ENCODE assay signal across 8 cellular contexts in the genomic region with DNA sequence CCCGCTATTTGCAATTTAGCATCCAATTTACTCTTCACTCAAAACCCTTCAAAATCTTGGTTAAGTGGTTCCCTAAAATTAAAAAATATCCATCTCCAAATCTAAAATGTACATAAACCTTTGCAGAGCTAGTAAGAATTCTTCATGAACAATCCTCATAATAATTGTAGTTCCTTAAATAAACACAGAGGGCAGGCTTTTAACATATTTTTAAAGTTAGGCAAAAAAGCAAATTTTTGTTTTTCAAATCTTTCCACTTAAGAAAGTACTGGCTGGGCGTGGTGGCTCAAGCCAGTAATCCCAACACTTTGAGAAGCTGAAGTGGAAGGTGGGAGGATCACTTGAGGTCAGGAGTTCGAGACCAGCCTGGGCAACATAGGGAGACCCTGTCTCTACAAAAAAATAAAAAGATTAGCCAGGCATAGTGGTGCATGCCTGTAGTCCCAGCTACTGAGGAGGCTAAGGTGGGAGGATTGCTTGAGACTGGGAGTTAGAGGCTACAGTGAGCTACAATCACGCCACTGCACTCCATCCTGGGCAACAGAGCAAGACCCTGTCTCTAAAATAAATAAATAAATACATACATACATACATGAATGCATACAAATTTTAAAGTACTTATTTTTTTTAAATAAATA. TPM values are rescaled to one million over a fixed set of nuclear protein-coding genes. Genes with fewer than 3 reads are reported as not detected.
DNase-seq lines count a peak whose midpoint lies in the region; ATAC-seq and TF ChIP-seq lines count a peak whose summit lies in the region.

No MANE protein-coding gene starts in this region.

- H3K4me1 Mint-ChIP-seq in IgD-negative memory B cell (peaks cover 3 to 6% (median 4%) of the 10 kb centered on the region in 3 donors), memory B cell (peaks cover 3% of the 10 kb centered on the region)

- H3K9me3 Mint-ChIP-seq in IgD-negative memory B cell = no peaks in the 10 kb centered on the region
- no peaks in the 10 kb centered on the region for H3K9me3 Mint-ChIP-seq in memory B cell

- peaks cover 24% of the 10 kb centered on the region for H3K4me1 ChIP-seq in body of pancreas

- DNase-seq in CD1c-positive myeloid dendritic cell (ENCODE audit: extremely low spot score) (peak; percentile 30), body of pancreas (no peak), memory B cell (ENCODE audit: low spot score in 2 of 2) (no peak), NK-92 (lab: John Stamatoyannopoulos, UW; ENCODE audit: unreplicated experiment) (no peak), UCSD-AML1 (lab: John Stamatoyannopoulos, UW; ENCODE audit: unreplicated experiment) (no peak)
- DNase-seq in stimulated activated CD4-positive, alpha-beta T cell treated with anti-CD3 and anti-CD28 coated beads, Interleukin-1b, Interleukin-23, amount 100 ng/mL, for 48 hours = no peak

- TF ChIP-seq CTCF in body of pancreas (IDR thresholded peaks at IDR 0.05) = peak in 6 of 7 experiments; percentile 19 to 41 (median 34)

- peaks cover 0 to 11% of the 10 kb centered on the region in 2 donors for H3K36me3 ChIP-seq in body of pancreas (replicated peaks in 1 of 2; ENCODE audit: insufficient read depth in 1 of 2, low read depth in 2 of 2)

- H3K27ac ChIP-seq in body of pancreas = no peak overlapping the region

- 77 to 78% methylated on average over 4 of the region's 4 CpGs for WGBS in body of pancreas, 2 donors

- no peaks in the 10 kb centered on the region for H3K27me3 ChIP-seq in body of pancreas

- no peaks in the 10 kb centered on the region for H3K27me3 Mint-ChIP-seq in IgD-negative memory B cell
- H3K27me3 Mint-ChIP-seq in memory B cell = no peaks in the 10 kb centered on the region

- intact Hi-C loops in body of pancreas (cut with DNase I) = loop anchor here (10.0 kb wide), 2 partner anchors 135 to 165 kb away; partner anchors contain the start of gene LGALS12

- TF ChIP-seq POLR2A in body of pancreas (IDR thresholded peaks at IDR 0.05) = no peak

- peaks cover 8% of the 10 kb centered on the region for H3K36me3 Mint-ChIP-seq in IgD-negative memory B cell
- H3K36me3 Mint-ChIP-seq in memory B cell = peaks cover 10% of the 10 kb centered on the region

- H3K27ac Mint-ChIP-seq in IgD-negative memory B cell = peak overlapping the region; percentile 0 to 79 (median 7)
- H3K27ac Mint-ChIP-seq in memory B cell = peak overlapping the region; percentile 18

- H3K4me3 ChIP-seq in body of pancreas = no peak overlapping the region

- ATAC-seq in body of pancreas = no peak
- no peak for ATAC-seq in memory B cell (ENCODE audit: low read depth)
- no peak for ATAC-seq in HG02973 (IDR thresholded peaks at IDR 0.05; ENCODE audit: unreplicated experiment)

- H3K4me3 Mint-ChIP-seq in IgD-negative memory B cell = no peak overlapping the region
- H3K4me3 Mint-ChIP-seq in memory B cell = no peak overlapping the region

- H3K9me3 ChIP-seq in body of pancreas = no peaks in the 10 kb centered on the region

RNA-seq across cellular contexts. Expression of gene PLAAT3, which starts 25.1 kb away (rescaled TPM):
- 6.5 TPM for polyA plus RNA-seq in IgD-negative memory B cell
- 10 to 100 TPM; 22.6 to 55.0 TPM for total RNA-seq in body of pancreas

RNA-seq across cellular contexts. Expression of gene ATL3, which starts 31.9 kb away (rescaled TPM):
- 16.2 TPM for polyA plus RNA-seq in IgD-negative memory B cell
- total RNA-seq in body of pancreas = 10 to 100 TPM; 17.8 to 32.7 TPM

RNA-seq across cellular contexts. Expression of gene RTN3, which starts 42.0 kb away (rescaled TPM):
- polyA plus RNA-seq in IgD-negative memory B cell = 27.1 TPM
- 10 to 100 TPM; 62.8 to 63.6 TPM for total RNA-seq in body of pancreas
